ENCODE assay signal across 12 cellular contexts in genomic region chr9:108671156-108671555, GRCh38.
A peak's percentile ranks its signal among the peaks of the same experiment; 100 is the strongest.
DNase-seq lines count a peak whose midpoint lies in the region; ATAC-seq and TF ChIP-seq lines count a peak whose summit lies in the region.
"Had no signal": no experiment of that assay in that cellular context is flagged by ENCODE, and none has a peak within 500 bp of the region (broad histone marks: within the 10 kb centered on the region; RNA-seq: fewer than 3 reads in every experiment).

No MANE protein-coding gene starts in this region.

- H3T11ph ChIP-seq in H9 (ENCODE audit: low read length) = no peak overlapping the region

- intact Hi-C loops in Calu3 (cut with micrococcal nuclease; ENCODE audit: unreplicated experiment) = no loop called here

- H3K4me3 ChIP-seq in AG09309 (ENCODE audit: control insufficient read depth, low read depth, low read length) = no peak overlapping the region
- no peak overlapping the region for H3K4me3 ChIP-seq in hepatocyte

- H3K27me3 Mint-ChIP-seq in H9 (ENCODE audit: low read depth) (peaks cover 2% of the 10 kb centered on the region; the same call in 1 of the 2 replicates), Calu3 (ENCODE audit: unreplicated experiment) (peaks cover 18% of the 10 kb centered on the region)
- no peaks in the 10 kb centered on the region for H3K27me3 Mint-ChIP-seq in activated T-cell treated with anti-CD3 and anti-CD28 coated beads, Interleukin-2, amount 50 U/mL, for 4 hours (ENCODE audit: low read depth)

- H3K9ac ChIP-seq in H9 (ENCODE audit: extremely low read depth, insufficient read length, low read length) = no peak overlapping the region

- H3K27ac ChIP-seq in H9 (ENCODE audit: insufficient read length, low read depth, low read length) = no peak overlapping the region
- no peak overlapping the region for H3K27ac ChIP-seq in hepatocyte

- H2BK120ac ChIP-seq in H9 (ENCODE audit: low read depth, low read length, poor library complexity, severe bottlenecking) = no peak overlapping the region

- CTCF ChIA-PET in Calu3 (lab: Charles Lee) = no interaction called here

- H3K4me3 Mint-ChIP-seq in H9 (no peak overlapping the region), Calu3 (ENCODE audit: low read depth, unreplicated experiment) (no peak overlapping the region)
- H3K4me3 Mint-ChIP-seq in activated T-cell treated with anti-CD3 and anti-CD28 coated beads, Interleukin-2, amount 50 U/mL, for 4 hours = no peak overlapping the region

- H3K9me3 ChIP-seq in H9 (ENCODE audit: control insufficient read depth, low read depth, low read length) (no peaks in the 10 kb centered on the region), hepatocyte (ENCODE audit: low read depth) (no peaks in the 10 kb centered on the region)

- no peak overlapping the region for H4K91ac ChIP-seq in H9 (ENCODE audit: insufficient read length, low read depth, low read length)

- H3K18ac ChIP-seq in H9 (ENCODE audit: insufficient read length, low read depth, low read length) = no peak overlapping the region

- H3K27me3 ChIP-seq in H9 (ENCODE audit: insufficient read depth, low read length) (no peaks in the 10 kb centered on the region), hepatocyte (no peaks in the 10 kb centered on the region)

- ATAC-seq in SK-N-SH treated with all-trans-retinoic acid at 6 μM for 48 hours (peak; percentile 34; the same call in 1 of the 3 replicates), HG02588 (IDR thresholded peaks at IDR 0.05; ENCODE audit: unreplicated experiment) (no peak)
- ATAC-seq in activated T-cell treated with anti-CD3 and anti-CD28 coated beads, Interleukin-2, amount 50 U/mL, for 4 hours = no peak

- no peak overlapping the region for H2BK15ac ChIP-seq in H9 (ENCODE audit: low read depth, low read length)

- no CpG with 5 or more reads among the region's 5 CpGs for WGBS in H9 (ENCODE audit: extremely low coverage, insufficient read length, low lambda C conversion rate)
- 89% methylated on average over 5 of the region's 5 CpGs for WGBS in hepatocyte (ENCODE audit: low lambda C conversion rate, missing lambda C conversion rate)

- peaks cover 8 to 9% of the 10 kb centered on the region in 2 experiments; a peak in 3 of 4 replicates for H3K4me1 Mint-ChIP-seq in H9
- H3K4me1 Mint-ChIP-seq in Calu3 (ENCODE audit: low read depth, unreplicated experiment) = peaks cover 17% of the 10 kb centered on the region
- H3K4me1 Mint-ChIP-seq in activated T-cell treated with anti-CD3 and anti-CD28 coated beads, Interleukin-2, amount 50 U/mL, for 4 hours (ENCODE audit: low read depth) = no peaks in the 10 kb centered on the region

- no peak overlapping the region for H3K4ac ChIP-seq in H9 (ENCODE audit: low read depth, low read length)

- H3K4me1 ChIP-seq in H9 (ENCODE audit: insufficient read depth, low read length) (no peaks in the 10 kb centered on the region), hepatocyte (ENCODE audit: insufficient read depth) (no peaks in the 10 kb centered on the region)

- no TSS peak for BruUV-seq in Calu3 (replicated peaks; lab: Mats Ljungman, UMichigan)

- H3K9me3 Mint-ChIP-seq in H9 (no peaks in the 10 kb centered on the region; a peak in 1 of 5 replicates), Calu3 (ENCODE audit: low read depth, unreplicated experiment) (no peaks in the 10 kb centered on the region)
- no peaks in the 10 kb centered on the region for H3K9me3 Mint-ChIP-seq in activated T-cell treated with anti-CD3 and anti-CD28 coated beads, Interleukin-2, amount 50 U/mL, for 4 hours

- no peaks in the 10 kb centered on the region for H3K23me2 ChIP-seq in H9 (ENCODE audit: insufficient read length, low read depth, low read length, poor library complexity, severe bottlenecking)

- H2AFZ ChIP-seq in H9 (ENCODE audit: low read length) (no peak overlapping the region), hepatocyte (no peak overlapping the region)

- no peak for DNase-seq in AG09309 (ENCODE audit: low read depth)
- DNase-seq in H9 = peak; percentile 36
- DNase-seq in hepatocyte (ENCODE audit: low spot score) = no peak
- no peak for DNase-seq in activated effector memory CD4-positive, alpha-beta T cell treated with Interleukin-2 at 50 U/mL for 16 hours
- no peak for DNase-seq in Calu3
- DNase-seq in activated T-cell treated with anti-CD3 and anti-CD28 coated beads, Interleukin-2, amount 50 U/mL, for 4 hours = no peak
- DNase-seq: activated CD4-positive, alpha-beta T cell treated with anti-CD3 and anti-CD28 coated beads, Interleukin-2, amount 50 U/mL, for 4 hours; cerebellar nuclear complex; kidney; stimulated activated naive CD4-positive, alpha-beta T cell had no signal

- no peak overlapping the region; a peak in 1 of 7 replicates for H3K27ac Mint-ChIP-seq in H9
- no peak overlapping the region for H3K27ac Mint-ChIP-seq in Calu3 (ENCODE audit: unreplicated experiment)

- H3K56ac ChIP-seq in H9 (ENCODE audit: insufficient read length, low read depth, low read length) = no peak overlapping the region

- TF ChIP-seq CTCF in AG09309 (IDR thresholded peaks at IDR 0.05; ENCODE audit: control insufficient read depth, insufficient read depth, low read depth, low read length, missing control alignments) (peak; percentile 70), H9 (conservative IDR thresholded peaks at IDR 0.05) (peak; percentile 75), hepatocyte (IDR thresholded peaks at IDR 0.05; ENCODE audit: poor library complexity) (peak; percentile 46), Calu3 (IDR thresholded peaks at IDR 0.05; ENCODE audit: unreplicated experiment) (no peak)

- no peak overlapping the region for H4K8ac ChIP-seq in H9 (replicated peaks; ENCODE audit: insufficient read length, low read depth, low read length)

- no peak overlapping the region for H3K14ac ChIP-seq in H9 (ENCODE audit: insufficient read depth, low read length)

- H3K36me3 ChIP-seq in hepatocyte (replicated peaks; ENCODE audit: insufficient read depth, low read depth) = no peaks in the 10 kb centered on the region

- no peak overlapping the region for H3K23ac ChIP-seq in H9 (ENCODE audit: insufficient read length, low read depth, low read length)

- H3K36me3 Mint-ChIP-seq in H9 (ENCODE audit: insufficient read depth in 1 of 3, low read depth in 3 of 3) (no peaks in the 10 kb centered on the region; a peak in 1 of 7 replicates), Calu3 (ENCODE audit: insufficient read depth, unreplicated experiment) (peaks cover 1% of the 10 kb centered on the region)
- H3K36me3 Mint-ChIP-seq in activated T-cell treated with anti-CD3 and anti-CD28 coated beads, Interleukin-2, amount 50 U/mL, for 4 hours (ENCODE audit: insufficient read depth) = no peaks in the 10 kb centered on the region

- H2AK5ac ChIP-seq in H9 (ENCODE audit: insufficient read length, low read length) = no peak overlapping the region

- H3K79me1 ChIP-seq in H9 (ENCODE audit: insufficient read depth, low read depth, low read length, poor library complexity, severe bottlenecking) = no peaks in the 10 kb centered on the region

- no peak overlapping the region for H4K5ac ChIP-seq in H9 (ENCODE audit: insufficient read length, low read depth, low read length)

- no peak overlapping the region for H2BK12ac ChIP-seq in H9 (ENCODE audit: insufficient read length, low read depth, low read length)

- no peaks in the 10 kb centered on the region for H4K20me1 ChIP-seq in H9 (ENCODE audit: control insufficient read depth, insufficient read depth, insufficient read length)
- no peaks in the 10 kb centered on the region for H4K20me1 ChIP-seq in hepatocyte (ENCODE audit: insufficient read depth, poor library complexity, severe bottlenecking)

- no peak overlapping the region for H3K4me2 ChIP-seq in H9 (ENCODE audit: insufficient read depth, insufficient read length, low read length)
- H3K4me2 ChIP-seq in hepatocyte = no peak overlapping the region

- no peaks in the 10 kb centered on the region for H3K9me2 ChIP-seq in hepatocyte (replicated peaks; ENCODE audit: insufficient read depth)

- H2BK5ac ChIP-seq in H9 (ENCODE audit: insufficient read length, low read length) = no peak overlapping the region

- no peak overlapping the region for H2BK20ac ChIP-seq in H9 (ENCODE audit: low read depth, low read length, poor library complexity, severe bottlenecking)

- H3K79me2 ChIP-seq in H9 (ENCODE audit: insufficient read depth, low read length) = no peaks in the 10 kb centered on the region
- no peaks in the 10 kb centered on the region for H3K79me2 ChIP-seq in hepatocyte

TF ChIP-seq in SK-N-SH treated with all-trans-retinoic acid at 6 μM for 48 hours, 23 proteins besides CTCF, POLR2A, EP300 and RAD21 (continues in another document):
- no peak for TF ChIP-seq SNAI2 (CRISPR knock-in tag; IDR thresholded peaks at IDR 0.05)
- TF ChIP-seq, protein P1, sequence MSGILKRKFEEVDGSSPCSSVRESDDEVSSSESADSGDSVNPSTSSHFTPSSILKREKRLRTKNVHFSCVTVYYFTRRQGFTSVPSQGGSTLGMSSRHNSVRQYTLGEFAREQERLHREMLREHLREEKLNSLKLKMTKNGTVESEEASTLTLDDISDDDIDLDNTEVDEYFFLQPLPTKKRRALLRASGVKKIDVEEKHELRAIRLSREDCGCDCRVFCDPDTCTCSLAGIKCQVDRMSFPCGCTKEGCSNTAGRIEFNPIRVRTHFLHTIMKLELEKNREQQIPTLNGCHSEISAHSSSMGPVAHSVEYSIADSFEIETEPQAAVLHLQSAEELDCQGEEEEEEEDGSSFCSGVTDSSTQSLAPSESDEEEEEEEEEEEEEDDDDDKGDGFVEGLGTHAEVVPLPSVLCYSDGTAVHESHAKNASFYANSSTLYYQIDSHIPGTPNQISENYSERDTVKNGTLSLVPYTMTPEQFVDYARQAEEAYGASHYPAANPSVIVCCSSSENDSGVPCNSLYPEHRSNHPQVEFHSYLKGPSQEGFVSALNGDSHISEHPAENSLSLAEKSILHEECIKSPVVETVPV (CRISPR knock-in tag; IDR thresholded peaks at IDR 0.05) = no peak
- no peak for TF ChIP-seq ARNTL (CRISPR knock-in tag; IDR thresholded peaks at IDR 0.05; ENCODE audit: borderline replicate concordance, low read depth)
- no peak for TF ChIP-seq ESRRG (CRISPR knock-in tag; IDR thresholded peaks at IDR 0.05)
- TF ChIP-seq, protein P2, sequence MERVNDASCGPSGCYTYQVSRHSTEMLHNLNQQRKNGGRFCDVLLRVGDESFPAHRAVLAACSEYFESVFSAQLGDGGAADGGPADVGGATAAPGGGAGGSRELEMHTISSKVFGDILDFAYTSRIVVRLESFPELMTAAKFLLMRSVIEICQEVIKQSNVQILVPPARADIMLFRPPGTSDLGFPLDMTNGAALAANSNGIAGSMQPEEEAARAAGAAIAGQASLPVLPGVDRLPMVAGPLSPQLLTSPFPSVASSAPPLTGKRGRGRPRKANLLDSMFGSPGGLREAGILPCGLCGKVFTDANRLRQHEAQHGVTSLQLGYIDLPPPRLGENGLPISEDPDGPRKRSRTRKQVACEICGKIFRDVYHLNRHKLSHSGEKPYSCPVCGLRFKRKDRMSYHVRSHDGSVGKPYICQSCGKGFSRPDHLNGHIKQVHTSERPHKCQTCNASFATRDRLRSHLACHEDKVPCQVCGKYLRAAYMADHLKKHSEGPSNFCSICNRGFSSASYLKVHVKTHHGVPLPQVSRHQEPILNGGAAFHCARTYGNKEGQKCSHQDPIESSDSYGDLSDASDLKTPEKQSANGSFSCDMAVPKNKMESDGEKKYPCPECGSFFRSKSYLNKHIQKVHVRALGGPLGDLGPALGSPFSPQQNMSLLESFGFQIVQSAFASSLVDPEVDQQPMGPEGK (CRISPR knock-in tag; IDR thresholded peaks at IDR 0.05; ENCODE audit: borderline replicate concordance) = no peak
